In the genomic region with DNA sequence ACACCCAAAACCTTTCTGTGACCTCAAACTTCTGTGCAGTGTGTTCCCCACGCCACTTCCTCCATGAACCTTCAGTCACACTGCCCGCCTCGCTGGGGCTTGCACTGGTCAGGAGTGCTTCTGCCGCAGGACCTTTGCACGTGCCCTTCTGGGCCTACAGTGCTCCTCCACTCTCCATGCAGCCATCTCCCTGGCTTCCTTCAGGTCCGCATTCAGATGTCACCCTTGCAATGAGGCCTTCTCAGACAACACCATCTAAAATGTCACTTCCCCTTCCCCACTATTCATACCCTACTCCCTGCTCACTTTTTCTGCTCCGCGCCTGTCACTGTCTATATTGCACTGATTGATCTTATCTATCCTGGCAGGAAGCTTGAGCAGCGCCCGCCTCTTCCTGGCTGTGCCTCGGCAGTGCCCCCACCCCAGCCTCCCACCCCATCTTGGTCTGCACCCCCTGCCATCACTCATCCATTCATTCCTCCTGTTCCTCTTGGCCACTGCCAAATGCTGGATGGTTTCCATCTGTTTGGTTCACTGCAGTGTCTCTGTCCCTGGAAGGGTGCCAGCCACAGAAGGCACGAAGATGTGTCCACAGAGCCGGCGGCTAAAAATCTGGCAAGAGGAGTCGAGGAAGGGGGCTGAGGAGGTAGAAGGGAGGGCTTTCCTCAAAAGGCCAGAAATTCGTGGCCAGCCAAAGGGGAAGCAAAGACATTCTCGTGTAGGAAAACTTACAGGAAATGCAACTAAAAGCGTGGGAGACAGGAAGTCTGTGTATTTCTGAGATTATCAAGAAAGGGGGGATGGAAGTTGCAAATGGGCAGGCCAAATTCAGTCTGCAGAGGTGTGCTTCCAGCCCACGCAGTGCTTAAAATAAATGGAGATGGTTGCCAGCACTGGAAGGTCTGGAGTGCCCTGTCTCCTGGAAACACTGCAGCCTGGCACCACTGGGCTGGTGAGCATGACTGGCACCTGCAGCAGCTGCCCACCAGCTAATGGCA, we compare ENCODE assay signal across 1 cellular context.
TF ChIP-seq lines count a peak whose summit lies in the region.

No MANE protein-coding gene starts in this region.

TF ChIP-seq in GM23338, 12 proteins besides CTCF, POLR2A, EP300 and RAD21 (continued from another document):
- TF ChIP-seq, protein P1, sequence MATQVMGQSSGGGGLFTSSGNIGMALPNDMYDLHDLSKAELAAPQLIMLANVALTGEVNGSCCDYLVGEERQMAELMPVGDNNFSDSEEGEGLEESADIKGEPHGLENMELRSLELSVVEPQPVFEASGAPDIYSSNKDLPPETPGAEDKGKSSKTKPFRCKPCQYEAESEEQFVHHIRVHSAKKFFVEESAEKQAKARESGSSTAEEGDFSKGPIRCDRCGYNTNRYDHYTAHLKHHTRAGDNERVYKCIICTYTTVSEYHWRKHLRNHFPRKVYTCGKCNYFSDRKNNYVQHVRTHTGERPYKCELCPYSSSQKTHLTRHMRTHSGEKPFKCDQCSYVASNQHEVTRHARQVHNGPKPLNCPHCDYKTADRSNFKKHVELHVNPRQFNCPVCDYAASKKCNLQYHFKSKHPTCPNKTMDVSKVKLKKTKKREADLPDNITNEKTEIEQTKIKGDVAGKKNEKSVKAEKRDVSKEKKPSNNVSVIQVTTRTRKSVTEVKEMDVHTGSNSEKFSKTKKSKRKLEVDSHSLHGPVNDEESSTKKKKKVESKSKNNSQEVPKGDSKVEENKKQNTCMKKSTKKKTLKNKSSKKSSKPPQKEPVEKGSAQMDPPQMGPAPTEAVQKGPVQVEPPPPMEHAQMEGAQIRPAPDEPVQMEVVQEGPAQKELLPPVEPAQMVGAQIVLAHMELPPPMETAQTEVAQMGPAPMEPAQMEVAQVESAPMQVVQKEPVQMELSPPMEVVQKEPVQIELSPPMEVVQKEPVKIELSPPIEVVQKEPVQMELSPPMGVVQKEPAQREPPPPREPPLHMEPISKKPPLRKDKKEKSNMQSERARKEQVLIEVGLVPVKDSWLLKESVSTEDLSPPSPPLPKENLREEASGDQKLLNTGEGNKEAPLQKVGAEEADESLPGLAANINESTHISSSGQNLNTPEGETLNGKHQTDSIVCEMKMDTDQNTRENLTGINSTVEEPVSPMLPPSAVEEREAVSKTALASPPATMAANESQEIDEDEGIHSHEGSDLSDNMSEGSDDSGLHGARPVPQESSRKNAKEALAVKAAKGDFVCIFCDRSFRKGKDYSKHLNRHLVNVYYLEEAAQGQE (IDR thresholded peaks at IDR 0.05; ENCODE audit: unreplicated experiment): no peak
- TF ChIP-seq EZH2phosphoT487 (IDR thresholded peaks at IDR 0.05; ENCODE audit: unreplicated experiment) (no peak), STAT1 (IDR thresholded peaks at IDR 0.05; ENCODE audit: unreplicated experiment) (no peak)
